9 cellular contexts compared by ENCODE assay signal in genomic region chr12:110578522-110579238, GRCh38. TPM values are rescaled to one million over a fixed set of nuclear protein-coding genes. Genes with fewer than 3 reads are reported as not detected.
DNase-seq lines count a peak whose midpoint lies in the region; ATAC-seq and TF ChIP-seq lines count a peak whose summit lies in the region.
"Had no signal": no experiment of that assay in that cellular context is flagged by ENCODE, and none has a peak within 500 bp of the region (broad histone marks: within the 10 kb centered on the region; RNA-seq: fewer than 3 reads in every experiment).

No MANE protein-coding gene starts in this region.

- H3K9me3 ChIP-seq in Peyer's patch: no peaks in the 10 kb centered on the region
- H3K9me3 ChIP-seq in effector memory CD4-positive, alpha-beta T cell (ENCODE audit: control insufficient read depth, low read length): no peaks in the 10 kb centered on the region

- peak overlapping the region; percentile 46 to 89 (median 76) for H3K27ac ChIP-seq in Peyer's patch
- peak overlapping the region; percentile 76 for H3K27ac ChIP-seq in effector memory CD4-positive, alpha-beta T cell (ENCODE audit: insufficient read depth, low read length, poor library complexity, severe bottlenecking)

- TF ChIP-seq CTCF in Peyer's patch (IDR thresholded peaks at IDR 0.05): no peak
- no peak for TF ChIP-seq CTCF in osteocyte (IDR thresholded peaks at IDR 0.05)

- peaks cover 0 to 75% (median 28%) of the 10 kb centered on the region in 4 donors for H3K4me1 ChIP-seq in Peyer's patch
- peaks cover 30% of the 10 kb centered on the region for H3K4me1 ChIP-seq in effector memory CD4-positive, alpha-beta T cell (ENCODE audit: control insufficient read depth, insufficient read depth, low read length, poor library complexity, severe bottlenecking)

- H3K36me3 Mint-ChIP-seq in osteocyte (ENCODE audit: unreplicated experiment): no peaks in the 10 kb centered on the region

- no peaks in the 10 kb centered on the region for H3K27me3 ChIP-seq in Peyer's patch
- H3K27me3 ChIP-seq in effector memory CD4-positive, alpha-beta T cell (replicated peaks; ENCODE audit: control insufficient read depth, insufficient read depth, low read length, poor library complexity, severe bottlenecking): no peaks in the 10 kb centered on the region

- H3K4me3 Mint-ChIP-seq in osteocyte (ENCODE audit: unreplicated experiment): peak overlapping the region; percentile 41

- H3K27ac Mint-ChIP-seq in osteocyte (ENCODE audit: unreplicated experiment): peak overlapping the region; percentile 95
- H3K27ac Mint-ChIP-seq: progenitor cell of endocrine pancreas had no signal

- H3K4me3 ChIP-seq in GM08714 (ENCODE audit: low read length) (peak overlapping the region; percentile 6; the same call in 1 of the 2 replicates), Peyer's patch (peak overlapping the region in 1 of 4 donors; percentile 15)
- H3K4me3 ChIP-seq in effector memory CD4-positive, alpha-beta T cell (ENCODE audit: insufficient read depth, low read depth, low read length, poor library complexity, severe bottlenecking): no peak overlapping the region

- ATAC-seq in GM19455 (IDR thresholded peaks at IDR 0.05; ENCODE audit: unreplicated experiment) (no peak), GM18519 (IDR thresholded peaks at IDR 0.05; ENCODE audit: low FRiP score, unreplicated experiment) (no peak)

- no peak for TF ChIP-seq POLR2A in Peyer's patch (IDR thresholded peaks at IDR 0.05)

- no peak for DNase-seq in Peyer's patch
- peak in 1 of 3 donors; percentile 6 for DNase-seq in effector memory CD4-positive, alpha-beta T cell
- DNase-seq in osteocyte (ENCODE audit: extremely low spot score, unreplicated experiment): no peak
- no peak for DNase-seq in NCI-H774 (lab: John Stamatoyannopoulos, UW)
- no peak for DNase-seq in GOT3 (lab: John Stamatoyannopoulos, UW)

- no peaks in the 10 kb centered on the region for H3K9me3 Mint-ChIP-seq in osteocyte (ENCODE audit: unreplicated experiment)

- H3K36me3 ChIP-seq in Peyer's patch: no peaks in the 10 kb centered on the region
- no peaks in the 10 kb centered on the region for H3K36me3 ChIP-seq in effector memory CD4-positive, alpha-beta T cell (ENCODE audit: control insufficient read depth, insufficient read depth, low read length)

- no peaks in the 10 kb centered on the region for H3K27me3 Mint-ChIP-seq in osteocyte (ENCODE audit: unreplicated experiment)
- H3K27me3 Mint-ChIP-seq: progenitor cell of endocrine pancreas had no signal

- H3K4me1 Mint-ChIP-seq in osteocyte (ENCODE audit: unreplicated experiment): peaks cover 62% of the 10 kb centered on the region

RNA-seq across cellular contexts. Expression of gene PPTC7, which starts 4.4 kb away (rescaled TPM):
- total RNA-seq in Peyer's patch (10 to 100 TPM; 19.5 to 21.4 (median 20.1) TPM), osteocyte (13.3 and 14.4 TPM in 2 replicates)

RNA-seq across cellular contexts. Expression of gene TCTN1, which starts 35.2 kb away (rescaled TPM):
- total RNA-seq in Peyer's patch (10 to 100 TPM in 2 of 4 donors, 1 to 10 TPM in 2; 9.1 to 53.6 (median 9.7) TPM), osteocyte (49.5 and 51.4 TPM in 2 replicates)
